ENCODE assay signal across 9 cellular contexts in the genomic region with DNA sequence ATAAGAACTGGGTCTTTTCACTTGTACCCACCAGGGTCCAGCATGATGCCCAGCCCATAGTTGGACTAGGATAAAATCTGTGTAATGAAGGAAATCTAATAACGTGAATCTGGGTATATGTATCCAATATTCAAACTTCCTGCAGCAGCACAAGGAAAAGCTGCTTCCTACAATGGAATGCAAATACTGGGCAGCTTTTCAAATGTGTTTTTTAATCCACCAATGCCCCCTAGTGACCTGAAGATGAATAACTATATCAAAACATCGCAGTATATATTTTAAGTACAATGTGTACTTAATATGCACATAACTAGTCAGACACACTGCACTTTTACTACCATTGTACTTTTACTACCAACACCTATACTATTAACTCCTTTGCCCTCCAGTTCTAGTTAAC. TPM values are rescaled to one million over a fixed set of nuclear protein-coding genes. Genes with fewer than 3 reads are reported as not detected.
A peak's percentile ranks its signal among the peaks of the same experiment; 100 is the strongest.
DNase-seq lines count a peak whose midpoint lies in the region; ATAC-seq and TF ChIP-seq lines count a peak whose summit lies in the region.
"Had no signal": no experiment of that assay in that cellular context is flagged by ENCODE, and none has a peak within 500 bp of the region (broad histone marks: within the 10 kb centered on the region; RNA-seq: fewer than 3 reads in every experiment).

No MANE protein-coding gene starts in this region.

- H3K27me3 ChIP-seq in right atrium auricular region (no peaks in the 10 kb centered on the region), skeletal muscle satellite cell (ENCODE audit: control insufficient read depth, insufficient read depth, low read length) (no peaks in the 10 kb centered on the region)

- H3K36me3 ChIP-seq in right atrium auricular region = no peaks in the 10 kb centered on the region
- no peaks in the 10 kb centered on the region for H3K36me3 ChIP-seq in skeletal muscle satellite cell (ENCODE audit: insufficient read depth, low read length)

- no peak overlapping the region for H3K27ac Mint-ChIP-seq in stimulated activated naive B cell treated with anti-CD40 and anti-IgM and Interleukin-4, amounts not matched to agents 10 μg/mL and 1 μg/mL and 100 μg/mL, for 72 hours
- H3K27ac Mint-ChIP-seq: activated naive CD4-positive, alpha-beta T cell treated with anti-CD3 and anti-CD28 coated beads, Interleukin-2, amount 50 U/mL, for 24 hours had no signal

- peak overlapping the region; percentile 43 for H3K4me2 ChIP-seq in skeletal muscle satellite cell (ENCODE audit: low read length)

- no peaks in the 10 kb centered on the region for H3K4me1 Mint-ChIP-seq in stimulated activated naive B cell treated with anti-CD40 and anti-IgM and Interleukin-4, amounts not matched to agents 10 μg/mL and 1 μg/mL and 100 μg/mL, for 72 hours

- peak overlapping the region; percentile 15 to 74 for H3K27ac ChIP-seq in right atrium auricular region

- H3K4me1 ChIP-seq in right atrium auricular region (peaks cover 0 to 20% of the 10 kb centered on the region in 2 donors), skeletal muscle satellite cell (ENCODE audit: control insufficient read depth, insufficient read depth, low read length) (peaks cover 41% of the 10 kb centered on the region)

- H3K9me3 Mint-ChIP-seq in stimulated activated naive B cell treated with anti-CD40 and anti-IgM and Interleukin-4, amounts not matched to agents 10 μg/mL and 1 μg/mL and 100 μg/mL, for 72 hours = no peaks in the 10 kb centered on the region
- H3K9me3 Mint-ChIP-seq: activated naive CD4-positive, alpha-beta T cell treated with anti-CD3 and anti-CD28 coated beads, Interleukin-2, amount 50 U/mL, for 24 hours had no signal

- no peaks in the 10 kb centered on the region for H3K27me3 Mint-ChIP-seq in stimulated activated naive B cell treated with anti-CD40 and anti-IgM and Interleukin-4, amounts not matched to agents 10 μg/mL and 1 μg/mL and 100 μg/mL, for 72 hours
- H3K27me3 Mint-ChIP-seq: activated naive CD4-positive, alpha-beta T cell treated with anti-CD3 and anti-CD28 coated beads, Interleukin-2, amount 50 U/mL, for 24 hours had no signal

- no peak overlapping the region for H3K4me3 Mint-ChIP-seq in stimulated activated naive B cell treated with anti-CD40 and anti-IgM and Interleukin-4, amounts not matched to agents 10 μg/mL and 1 μg/mL and 100 μg/mL, for 72 hours
- H3K4me3 Mint-ChIP-seq: activated naive CD4-positive, alpha-beta T cell treated with anti-CD3 and anti-CD28 coated beads, Interleukin-2, amount 50 U/mL, for 24 hours had no signal

- DNase-seq in SHP77 (lab: John Stamatoyannopoulos, UW) (peak; percentile 7 to 17), SHP77 treated with DMSO at 0.1 percent for 48 hours (lab: John Stamatoyannopoulos, UW) (no peak), NCI-H1417 (lab: John Stamatoyannopoulos, UW) (peak; percentile 42 to 86 (median 51)), amniotic stem cell (lab: John Stamatoyannopoulos, UW) (peak; percentile 16), right atrium auricular region (ENCODE audit: low spot score) (no peak)
- DNase-seq in stimulated activated naive B cell treated with anti-CD40 and anti-IgM and Interleukin-4, amounts not matched to agents 10 μg/mL and 1 μg/mL and 100 μg/mL, for 72 hours = no peak

- no peak for ATAC-seq in HG02642 (IDR thresholded peaks at IDR 0.05; ENCODE audit: poor library complexity, unreplicated experiment)
- no peak for ATAC-seq in stimulated activated naive B cell treated with anti-CD40 and anti-IgM and Interleukin-4, amounts not matched to agents 10 μg/mL and 1 μg/mL and 100 μg/mL, for 72 hours (replicated peaks)

- H3K4me3 ChIP-seq in right atrium auricular region (peak overlapping the region in 1 of 2 donors; percentile 17), skeletal muscle satellite cell (ENCODE audit: low read length) (no peak overlapping the region)

- peak overlapping the region; percentile 32 for H3K9ac ChIP-seq in skeletal muscle satellite cell (ENCODE audit: low read depth, low read length)

- peak; percentile 44 to 59 for TF ChIP-seq CTCF in right atrium auricular region (IDR thresholded peaks at IDR 0.05)

- peaks cover 0 to 4% of the 10 kb centered on the region in 2 donors for H3K36me3 Mint-ChIP-seq in stimulated activated naive B cell treated with anti-CD40 and anti-IgM and Interleukin-4, amounts not matched to agents 10 μg/mL and 1 μg/mL and 100 μg/mL, for 72 hours
- H3K36me3 Mint-ChIP-seq: activated naive CD4-positive, alpha-beta T cell treated with anti-CD3 and anti-CD28 coated beads, Interleukin-2, amount 50 U/mL, for 24 hours had no signal

- H3K9me3 ChIP-seq in right atrium auricular region (no peaks in the 10 kb centered on the region), skeletal muscle satellite cell (replicated peaks; ENCODE audit: low read length) (no peaks in the 10 kb centered on the region)

RNA-seq across cellular contexts. Expression of gene APOO, which starts 5.3 kb away (rescaled TPM):
- total RNA-seq in right atrium auricular region = 10 to 100 TPM; 27.1 to 63.3 TPM
- 9.4 and 12.7 TPM in 2 replicates for total RNA-seq in skeletal muscle satellite cell (2012; rRNA removed)

RNA-seq across cellular contexts. Expression of gene CXorf58, which starts 5.4 kb away (rescaled TPM):
- total RNA-seq in right atrium auricular region = not detected
- total RNA-seq in skeletal muscle satellite cell (2012; rRNA removed) = not detected in 2 replicates

Comparison
In these comparisons a context has a peak if more than half of its experiments do, and no peak if none do; other contexts are left out.
1. DNase-seq: peak in SHP77 (2 of 2), NCI-H1417 (3 of 3) and amniotic stem cell (single experiment); none in SHP77 treated with DMSO at 0.1 percent for 48 hours (single experiment), right atrium auricular region (single experiment) and stimulated activated naive B cell treated with anti-CD40 and anti-IgM and Interleukin-4, amounts not matched to agents 10 μg/mL and 1 μg/mL and 100 μg/mL, for 72 hours (single experiment).